In genomic region chr6:144578385-144579350, GRCh38 we compare ENCODE assay signal across 1 cellular context.
TF ChIP-seq lines count a peak whose summit lies in the region.

No MANE protein-coding gene starts in this region.

TF ChIP-seq in SK-N-SH, 30 proteins besides CTCF, POLR2A, EP300 and RAD21 (continued from another document):
- TF ChIP-seq USF2 (IDR thresholded peaks at IDR 0.05; ENCODE audit: borderline replicate concordance, low read depth, low read length) (no peak), RFX5 (IDR thresholded peaks at IDR 0.05; ENCODE audit: low read length) (no peak), TAF1 (IDR thresholded peaks at IDR 0.05; ENCODE audit: borderline replicate concordance, low read depth, low read length) (no peak), NFIC (IDR thresholded peaks at IDR 0.05; ENCODE audit: borderline replicate concordance) (no peak), MAX (IDR thresholded peaks at IDR 0.05; ENCODE audit: low read depth) (no peak), MXI1 (IDR thresholded peaks at IDR 0.05; ENCODE audit: low read depth, low read length) (no peak), FOSL2 (IDR thresholded peaks at IDR 0.05; ENCODE audit: borderline replicate concordance, low read depth) (no peak), JUND (IDR thresholded peaks at IDR 0.05) (no peak), ELF1 (IDR thresholded peaks at IDR 0.05) (no peak), USF1 (IDR thresholded peaks at IDR 0.05; ENCODE audit: borderline replicate concordance, low read depth) (no peak), YY1 (IDR thresholded peaks at IDR 0.05; ENCODE audit: low read depth) (no peak)
